Comparison of ENCODE assay signal across 8 cellular contexts in the genomic region with DNA sequence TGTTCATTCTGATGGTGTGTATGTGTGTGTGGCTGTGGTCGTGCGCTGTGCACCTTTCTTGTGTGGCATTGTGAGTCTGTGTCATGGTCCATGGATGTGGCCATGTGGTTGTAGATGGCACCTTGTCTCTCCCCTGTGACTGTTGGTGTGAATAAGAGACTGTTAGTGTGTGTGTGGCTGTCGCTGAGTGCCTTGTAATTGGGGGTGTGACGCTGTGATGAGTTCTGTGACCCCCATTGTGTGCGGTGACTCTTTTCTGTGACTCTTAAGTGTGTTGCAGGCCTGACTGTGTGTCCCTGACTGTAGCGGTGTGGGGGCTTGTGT. TPM values are rescaled to one million over a fixed set of nuclear protein-coding genes. Genes with fewer than 3 reads are reported as not detected.
A peak's percentile ranks its signal among the peaks of the same experiment; 100 is the strongest.
DNase-seq lines count a peak whose midpoint lies in the region; ATAC-seq and TF ChIP-seq lines count a peak whose summit lies in the region.

No MANE protein-coding gene starts in this region.

- TF ChIP-seq CTCF in Calu3 (IDR thresholded peaks at IDR 0.05; ENCODE audit: unreplicated experiment) (no peak), fibroblast of lung (conservative IDR thresholded peaks at IDR 0.05 in 1 of 2, IDR thresholded peaks at IDR 0.05 in 1 of 2; ENCODE audit: low read depth in 1 of 2, low read length in 2 of 2) (no peak), prostate gland (IDR thresholded peaks at IDR 0.05) (no peak), transverse colon (IDR thresholded peaks at IDR 0.05) (no peak), foreskin keratinocyte (conservative IDR thresholded peaks at IDR 0.05) (no peak)

- H3K36me3 ChIP-seq in fibroblast of lung (ENCODE audit: control insufficient read depth, insufficient read depth, low read length) (peaks cover 2% of the 10 kb centered on the region), prostate gland (no peaks in the 10 kb centered on the region), transverse colon (no peaks in the 10 kb centered on the region)

- H3K27ac ChIP-seq in fibroblast of lung (ENCODE audit: insufficient read depth, low read length) (no peak overlapping the region), prostate gland (no peak overlapping the region), transverse colon (peak overlapping the region in 1 of 4 donors; percentile 60), foreskin keratinocyte (no peak overlapping the region)

- CTCF ChIA-PET in Calu3 (lab: Charles Lee) (interaction anchor here (0.6 kb wide), 1 partner anchor 10 kb away, joined by 3 read pairs; no protein-coding TSS in a partner anchor), T-cell (lab: Charles Lee) (no interaction called here)

- no peak overlapping the region for H2AFZ ChIP-seq in fibroblast of lung (ENCODE audit: low read length)

- ATAC-seq in T-cell (replicated peaks in 1 of 4) (no peak), foreskin keratinocyte (no peak)

- no peaks in the 10 kb centered on the region for H3K9me3 Mint-ChIP-seq in Calu3 (ENCODE audit: low read depth, unreplicated experiment)
- no peaks in the 10 kb centered on the region for H3K9me3 Mint-ChIP-seq in T-cell

- POLR2A ChIA-PET in T-cell (lab: Charles Lee), result no interaction called here

- no peaks in the 10 kb centered on the region for H3K9me3 ChIP-seq in fibroblast of lung (ENCODE audit: control insufficient read depth, insufficient read depth, low read depth, low read length)
- H3K9me3 ChIP-seq in prostate gland, result no peaks in the 10 kb centered on the region
- no peaks in the 10 kb centered on the region for H3K9me3 ChIP-seq in transverse colon

- no peak for TF ChIP-seq EP300 in transverse colon (IDR thresholded peaks at IDR 0.05; ENCODE audit: low read depth)

- H3K4me3 Mint-ChIP-seq in Calu3 (ENCODE audit: low read depth, unreplicated experiment) (peak overlapping the region; percentile 62), T-cell (peak overlapping the region; percentile 65 to 84 (median 72))

- H3K27me3 Mint-ChIP-seq in Calu3 (ENCODE audit: unreplicated experiment), result peaks cover 37% of the 10 kb centered on the region
- peaks cover 8 to 9% of the 10 kb centered on the region in 2 donors for H3K27me3 Mint-ChIP-seq in T-cell

- intact Hi-C loops in Calu3 (cut with micrococcal nuclease; ENCODE audit: unreplicated experiment) (no loop called here), prostate gland (cut with DNase I) (no loop called here), transverse colon (cut with DNase I; ENCODE audit: low total_unique reads) (no loop called here)

- no TSS peak for BruUV-seq in Calu3 (replicated peaks; lab: Mats Ljungman, UMichigan)

- in situ Hi-C loops in transverse colon (cut with MboI; ENCODE audit: low pct_ligation_motif_present in 1 of 4, low pct_unique_long_range_greater_than_20kb in 1 of 4, low sequenced_read_pairs in 3 of 4), result no loop called here

- H3K4me1 ChIP-seq in fibroblast of lung (ENCODE audit: control insufficient read depth, extremely low read depth, insufficient read depth, low read length) (no peaks in the 10 kb centered on the region), prostate gland (replicated peaks) (no peaks in the 10 kb centered on the region), transverse colon (peaks cover 0 to 12% (median 8%) of the 10 kb centered on the region in 4 donors), foreskin keratinocyte (no peaks in the 10 kb centered on the region)

- H3K9ac ChIP-seq in fibroblast of lung (ENCODE audit: insufficient read depth, low read length), result peak overlapping the region; percentile 26

- no peaks in the 10 kb centered on the region for H4K20me1 ChIP-seq in fibroblast of lung (ENCODE audit: control insufficient read depth, extremely low read depth, insufficient read depth, low read length)

- H3K4me3 ChIP-seq in fibroblast of lung (replicated peaks in 1 of 4; ENCODE audit: control extremely low read depth in 1 of 4, insufficient read depth in 1 of 4, low read depth in 3 of 4, low read length in 4 of 4), result peak overlapping the region; percentile 54 to 86 (median 84)
- peak overlapping the region; percentile 61 to 81 for H3K4me3 ChIP-seq in prostate gland
- H3K4me3 ChIP-seq in transverse colon, result peak overlapping the region in 2 of 4 donors; percentile 56 to 60

- H3K27ac Mint-ChIP-seq in Calu3 (ENCODE audit: unreplicated experiment) (peak overlapping the region; percentile 54), T-cell (no peak overlapping the region)

- TF ChIP-seq POLR2A in prostate gland (IDR thresholded peaks at IDR 0.05) (no peak), transverse colon (IDR thresholded peaks at IDR 0.05) (no peak)

- no peak for DNase-seq in Calu3
- DNase-seq in T-cell, result no peak
- DNase-seq in fibroblast of lung (ENCODE audit: low read depth in 2 of 2), result no peak
- no peak for DNase-seq in prostate gland (ENCODE audit: low spot score)
- no peak for DNase-seq in transverse colon
- DNase-seq in foreskin keratinocyte, result no peak
- DNase-seq in NCI-H1417 treated with DMSO at 0.1 percent for 48 hours (lab: John Stamatoyannopoulos, UW), result no peak
- no peak for DNase-seq in NK-92 (lab: John Stamatoyannopoulos, UW; ENCODE audit: unreplicated experiment)

- H3K4me2 ChIP-seq in fibroblast of lung (ENCODE audit: extremely low read depth, insufficient read depth, low read length), result peak overlapping the region; percentile 99

- H3K27me3 ChIP-seq in fibroblast of lung (ENCODE audit: control insufficient read depth, insufficient read depth, low read length), result no peaks in the 10 kb centered on the region
- H3K27me3 ChIP-seq in prostate gland (replicated peaks; ENCODE audit: insufficient read depth), result no peaks in the 10 kb centered on the region
- no peaks in the 10 kb centered on the region for H3K27me3 ChIP-seq in transverse colon
- no peaks in the 10 kb centered on the region for H3K27me3 ChIP-seq in foreskin keratinocyte

- H3K4me1 Mint-ChIP-seq in Calu3 (ENCODE audit: low read depth, unreplicated experiment) (peaks cover 8% of the 10 kb centered on the region), T-cell (peaks cover 9 to 21% (median 13%) of the 10 kb centered on the region in 3 donors)

- WGBS in prostate gland, result 82% methylated on average over 6 of the region's 6 CpGs
- WGBS in transverse colon (ENCODE audit: low coverage in 1 of 2), 2 donors, result 86% methylated on average over 6 of the region's 6 CpGs; no CpG with 5 or more reads in 1 of the 2 donors

- H3K36me3 Mint-ChIP-seq in Calu3 (ENCODE audit: insufficient read depth, unreplicated experiment) (peaks cover 23% of the 10 kb centered on the region), T-cell (no peaks in the 10 kb centered on the region)

- peaks cover 5% of the 10 kb centered on the region for H3K79me2 ChIP-seq in fibroblast of lung (ENCODE audit: control insufficient read depth, insufficient read depth, low read length)

RNA-seq across cellular contexts. Expression of a gene that starts 0.8 kb away (rescaled TPM):
- total RNA-seq in Calu3 (2022) (7.8 and 8.2 TPM in 2 replicates), T-cell (10 to 100 TPM in 3 of 5 donors, 1 to 10 TPM in 2; 8.6 to 16.2 (median 10.7) TPM), fibroblast of lung (7.4 and 13.0 TPM in 2 replicates), prostate gland (10 to 100 TPM; 33.9 to 86.1 TPM), transverse colon (10 to 100 TPM in 2 of 4 donors, 1 to 10 TPM in 2; 6.3 to 51.7 (median 11.5) TPM), foreskin keratinocyte (8.7 and 9.4 TPM in 2 replicates)
- polyA plus RNA-seq in fibroblast of lung (17.6 and 21.2 TPM in 2 replicates), foreskin keratinocyte (10.4 and 12.2 TPM in 2 replicates)
- polyA plus RNA-seq in fibroblast of lung (2012), result 42.8 and 51.9 TPM in 2 replicates
- 56.3 and 56.9 TPM in 2 replicates for polyA minus RNA-seq in fibroblast of lung (ENCODE audit: low replicate concordance)

RNA-seq across cellular contexts. Expression of a gene that starts 9.7 kb away (rescaled TPM):
- total RNA-seq in Calu3 (2022) (11.8 and 13.2 TPM in 2 replicates), T-cell (10 to 100 TPM; 59.7 to 81.8 (median 69.6) TPM), fibroblast of lung (10.1 and 11.3 TPM in 2 replicates), prostate gland (10 to 100 TPM; 51.5 to 52.4 TPM), transverse colon (1,000 to 10,000 TPM in 1 of 4 donors, 10 to 100 TPM in 3; 13.8 to 1,153 (median 26.1) TPM), foreskin keratinocyte (5.4 and 6.3 TPM in 2 replicates)
- polyA plus RNA-seq in fibroblast of lung (13.8 and 14.4 TPM in 2 replicates), foreskin keratinocyte (5.6 and 9.4 TPM in 2 replicates)
- polyA plus RNA-seq in fibroblast of lung (2012), result 14.6 and 14.8 TPM in 2 replicates
- polyA minus RNA-seq in fibroblast of lung (ENCODE audit: low replicate concordance), result 15.7 and 20.7 TPM in 2 replicates

RNA-seq across cellular contexts. Expression of a gene that starts 10.0 kb away (rescaled TPM):
- total RNA-seq in Calu3 (2022), result 82.0 and 94.4 TPM in 2 replicates
- total RNA-seq in T-cell, result 10 to 100 TPM; 15.6 to 32.9 (median 27.0) TPM
- 54.7 and 76.8 TPM in 2 replicates for total RNA-seq in fibroblast of lung
- 68.4 and 78.6 TPM in 2 replicates for polyA plus RNA-seq in fibroblast of lung
- polyA plus RNA-seq in fibroblast of lung (2012), result 55.2 and 66.9 TPM in 2 replicates
- polyA minus RNA-seq in fibroblast of lung (ENCODE audit: low replicate concordance), result 50.4 and 112 TPM in 2 replicates
- total RNA-seq in prostate gland, result 100 to 1,000 TPM; 219 to 541 TPM
- 100 to 1,000 TPM in 2 of 4 donors, 10 to 100 TPM in 2; 18.7 to 163 (median 88.4) TPM for total RNA-seq in transverse colon
- 58.4 and 59.5 TPM in 2 replicates for total RNA-seq in foreskin keratinocyte
- 95.1 and 98.9 TPM in 2 replicates for polyA plus RNA-seq in foreskin keratinocyte

RNA-seq across cellular contexts. Expression of a gene that starts 16.6 kb away (rescaled TPM):
- total RNA-seq in Calu3 (2022) (7.1 and 10.0 TPM in 2 replicates), T-cell (1 to 10 TPM; 4.7 to 9.5 (median 8.8) TPM), fibroblast of lung (15.4 and 20.0 TPM in 2 replicates), prostate gland (10 to 100 TPM; 33.9 to 81.2 TPM), transverse colon (10 to 100 TPM; 16.5 to 41.1 (median 18.6) TPM), foreskin keratinocyte (25.2 and 26.9 TPM in 2 replicates)
- polyA plus RNA-seq in fibroblast of lung (11.5 and 16.2 TPM in 2 replicates), foreskin keratinocyte (12.4 and 12.7 TPM in 2 replicates)
- 5.2 and 6.8 TPM in 2 replicates for polyA plus RNA-seq in fibroblast of lung (2012)
- 81.4 and 87.0 TPM in 2 replicates for polyA minus RNA-seq in fibroblast of lung (ENCODE audit: low replicate concordance)

RNA-seq across cellular contexts. Expression of a gene that starts 18.4 kb away (rescaled TPM):
- total RNA-seq in Calu3 (2022), result 1.7 and 2.0 TPM in 2 replicates
- total RNA-seq in T-cell, result 1 to 10 TPM; 1.6 to 5.5 (median 4.3) TPM
- 0.50 and 0.51 TPM in 2 replicates for total RNA-seq in fibroblast of lung
- polyA plus RNA-seq in fibroblast of lung, result 0.76 and 1.2 TPM in 2 replicates
- polyA plus RNA-seq in fibroblast of lung (2012), result 1.6 and 1.7 TPM in 2 replicates
- 0.96 TPM in 1 of 2 replicates, not detected in the other for polyA minus RNA-seq in fibroblast of lung (ENCODE audit: low replicate concordance)
- 1 to 10 TPM; 4.1 to 6.3 TPM for total RNA-seq in prostate gland
- total RNA-seq in transverse colon, result 10 to 100 TPM in 1 of 4 donors, 1 to 10 TPM in 3; 2.1 to 11.1 (median 2.6) TPM
- total RNA-seq in foreskin keratinocyte, result 2.6 and 3.0 TPM in 2 replicates
- polyA plus RNA-seq in foreskin keratinocyte, result 3.4 and 4.2 TPM in 2 replicates
